Comparison of ENCODE assay signal across 16 cellular contexts in genomic region chr18:22337878-22338277, GRCh38.
"Had no signal": no experiment of that assay in that cellular context is flagged by ENCODE, and none has a peak within 500 bp of the region (broad histone marks: within the 10 kb centered on the region; RNA-seq: fewer than 3 reads in every experiment).

No MANE protein-coding gene starts in this region.

- H3K4me3 ChIP-seq: SK-N-MC, skin epidermis, tibial nerve had no signal

- H3K27ac Mint-ChIP-seq: brain had no signal

- H3K36me3 ChIP-seq: neutrophil, tibial nerve, WERI-Rb-1 had no signal

- H3K36me3 Mint-ChIP-seq: brain had no signal

- DNase-seq: activated CD4-positive, alpha-beta T cell treated with anti-CD3 and anti-CD28 coated beads for 4 hours; activated naive CD4-positive, alpha-beta T cell treated with Interleukin-2 at 50 U/mL for 16 hours; cerebellar nuclear complex; glutamatergic neuron; islet precursor cell; left ventricle myocardium superior; posterior cingulate gyrus; stimulated activated CD4-positive, alpha-beta T cell treated with anti-CD3 and anti-CD28 coated beads, Interleukin-4, amount 100 ng/mL, for 4 hours; T-helper 1 cell; WERI-Rb-1 had no signal

- H3K27ac ChIP-seq: neutrophil, SK-N-MC, tibial nerve, WERI-Rb-1 had no signal

- H3K4me3 Mint-ChIP-seq: brain had no signal

- ATAC-seq: esophagus mucosa, left ventricle myocardium superior had no signal

- H3K27me3 ChIP-seq: tibial nerve had no signal

- H3K9me3 ChIP-seq: neutrophil, tibial nerve had no signal
